ENCODE assay signal across 7 cellular contexts in the genomic region with DNA sequence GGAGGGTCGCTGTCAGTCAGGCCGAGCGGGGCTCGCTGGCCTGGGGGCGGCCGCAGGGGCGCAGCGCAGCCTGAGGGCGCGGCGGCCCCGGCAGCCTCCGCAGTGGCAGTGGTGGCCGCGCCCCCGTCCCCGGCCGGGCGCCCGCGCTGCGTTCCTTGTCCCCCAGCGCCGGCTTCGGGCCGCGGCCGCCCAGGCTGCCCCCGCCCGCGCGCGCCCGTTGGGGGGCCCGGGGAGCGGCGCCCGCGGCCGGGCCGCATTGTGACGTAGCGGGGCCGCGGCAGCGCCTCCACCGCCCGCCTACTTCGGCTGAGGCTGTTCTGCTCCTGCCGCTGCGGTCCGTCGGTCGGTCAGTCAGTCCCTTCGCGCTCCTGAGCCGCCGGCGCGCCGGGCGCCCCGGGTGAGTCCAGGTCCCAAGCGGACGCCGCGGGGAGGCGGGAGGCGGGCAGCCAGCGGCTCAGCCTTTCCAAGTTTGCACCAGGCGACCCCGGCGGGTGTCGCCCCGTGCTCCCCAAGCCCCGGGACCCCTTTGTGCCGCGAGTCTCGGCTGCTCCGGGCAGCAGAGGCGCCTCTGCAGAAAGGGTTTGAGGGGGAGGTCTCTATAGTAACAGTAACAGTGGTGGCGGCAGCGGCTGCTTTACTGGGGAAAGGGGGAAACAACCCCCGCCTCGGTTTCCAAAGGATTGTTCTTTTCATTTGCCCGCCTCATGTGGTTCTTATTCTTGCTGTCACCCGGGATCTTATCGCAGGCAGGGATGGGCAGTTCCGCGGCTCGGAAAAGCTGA. TPM values are rescaled to one million over a fixed set of nuclear protein-coding genes. Genes with fewer than 3 reads are reported as not detected.
DNase-seq lines count a peak whose midpoint lies in the region; ATAC-seq, FAIRE-seq and TF ChIP-seq lines count a peak whose summit lies in the region.

A gene (plus strand): TSS at position 350 of the 782 bp plus-strand sequence. CDS start 78,898 bp downstream, outside the sequence.

- DNase-seq in GM12892 (ENCODE audit: insufficient read length) (peak; percentile 15), HFF-Myc (ENCODE audit: extremely low read depth, low read depth) (no peak), SJCRH30 (peak; percentile 44 to 57), mucosa of descending colon (peak; percentile 35 to 56 (median 54)), activated gamma-delta T cell treated with Interleukin-2 at 50 U/mL for 16 hours (no peak)

- peak; percentile 60 for ATAC-seq in esophagus mucosa
- ATAC-seq in mucosa of descending colon: peak; percentile 76

- TF ChIP-seq CTCF in HFF-Myc (IDR thresholded peaks at IDR 0.05; ENCODE audit: low read depth, low read length, missing control alignments) (no peak), mucosa of descending colon (IDR thresholded peaks at IDR 0.05) (no peak)

- TF ChIP-seq POLR2A in GM12892 (IDR thresholded peaks at IDR 0.05; ENCODE audit: low read depth, low read length): no peak; the same call in 1 of the 2 replicates

- H3K36me3 ChIP-seq in SJCRH30: no peaks in the 10 kb centered on the region
- H3K36me3 ChIP-seq in mucosa of descending colon (ENCODE audit: low read depth): no peaks in the 10 kb centered on the region
- H3K36me3 ChIP-seq in urinary bladder (ENCODE audit: insufficient read depth): no peaks in the 10 kb centered on the region

- intact Hi-C loops in mucosa of descending colon (cut with DNase I, micrococcal nuclease): loop anchor here in 1 of 2 donors (10.0 kb wide), 1 partner anchor 117 kb away; no protein-coding TSS in a partner anchor

- no peaks in the 10 kb centered on the region for H3K9me3 ChIP-seq in SJCRH30 (replicated peaks)
- H3K9me3 ChIP-seq in mucosa of descending colon: no peaks in the 10 kb centered on the region

- peak; percentile 27 for FAIRE-seq in GM12892 (lab: Jason Lieb, UNC)

- H3K4me1 ChIP-seq in SJCRH30: no peaks in the 10 kb centered on the region
- H3K4me1 ChIP-seq in mucosa of descending colon (ENCODE audit: low read depth): no peaks in the 10 kb centered on the region
- no peaks in the 10 kb centered on the region for H3K4me1 ChIP-seq in urinary bladder (ENCODE audit: insufficient read depth)

- H3K27ac ChIP-seq in SJCRH30 (no peak within 1 kb of the TSS), urinary bladder (ENCODE audit: low read depth) (peak within 1 kb of the TSS; percentile 30)

- under 1% methylated on average over 91 of the region's 91 CpGs for WGBS in urinary bladder

- H3K4me3 ChIP-seq in HFF-Myc (replicated peaks; ENCODE audit: low read depth, low read length) (peak within 1 kb of the TSS; percentile 57), SJCRH30 (peak within 1 kb of the TSS; percentile 56), mucosa of descending colon (peak within 1 kb of the TSS; percentile 9), urinary bladder (ENCODE audit: low read depth, low read length) (peak within 1 kb of the TSS; percentile 66)

- peaks cover 11% of the 10 kb centered on the region; the same call in 1 of the 2 replicates for H3K27me3 ChIP-seq in SJCRH30

RNA-seq across cellular contexts. Expression of the gene that starts here (rescaled TPM):
- 3.6 TPM for polyA plus RNA-seq in GM12892 (2012; ENCODE audit: missing spikeins)
- 0.13 and 0.49 TPM in 2 replicates for total RNA-seq in SJCRH30 (2014; rRNA removed; shearing (Covaris generic))
- total RNA-seq in esophagus mucosa: 2.3 TPM
- 1 to 10 TPM; 1.2 to 4.7 (median 2.7) TPM for total RNA-seq in mucosa of descending colon
- 22.2 TPM for total RNA-seq in urinary bladder
- 1.6 TPM for polyA plus RNA-seq in urinary bladder

Comparison
In these comparisons a context has a peak if more than half of its experiments do, and no peak if none do; other contexts are left out.
1. Peak in DNase-seq and H3K4me3 ChIP-seq in SJCRH30; RNA of the gene not detected or under 1 TPM.
2. DNase-seq: peak in GM12892 (single experiment) and mucosa of descending colon (3 of 3); none in HFF-Myc (single experiment) and activated gamma-delta T cell treated with Interleukin-2 at 50 U/mL for 16 hours (single experiment).
3. H3K4me3 ChIP-seq: peak in every context shown above with its lines; median percentile 66 in urinary bladder; 57 in HFF-Myc; 56 in SJCRH30; 9 in mucosa of descending colon.